Comparison of ENCODE assay signal across 26 cellular contexts in genomic region chr1:81635816-81636215, GRCh38.
"Had no signal": no experiment of that assay in that cellular context is flagged by ENCODE, and none has a peak within 500 bp of the region (broad histone marks: within the 10 kb centered on the region; RNA-seq: fewer than 3 reads in every experiment).

No MANE protein-coding gene starts in this region.

- H3K4me3 Mint-ChIP-seq: activated CD4-positive, alpha-beta memory T cell treated with anti-CD3 and anti-CD28 coated beads, Interleukin-2, amount 10 ng/mL, durations not matched to agents 7 days and 5 days; activated CD4-positive, alpha-beta T cell treated with anti-CD3 and anti-CD28 coated beads, Interleukin-2, amount 10 ng/mL, durations not matched to agents 24 days and 14 days; activated naive CD4-positive, alpha-beta T cell treated with anti-CD3 and anti-CD28 coated beads, Interleukin-2, amount 50 U/mL, for 24 hours; activated T-helper 1 cell treated with anti-CD3 and anti-CD28 coated beads, Interleukin-12 subunit alpha, Interleukin-12 subunit beta, Interleukin-2, Interleukin-4 antibody, amounts not matched to agents 30 ng/mL and 10 ng/mL and 1 ng/mL, durations not matched to agents 14 hours and 24 hours and 36 hours; central memory CD8-positive, alpha-beta T cell; endodermal cell; nephron progenitor cell; stimulated activated naive B cell treated with anti-CD40 and anti-IgM and Interleukin-4, amounts not matched to agents 10 μg/mL and 1 μg/mL and 100 μg/mL, for 72 hours; T-cell; T-helper 2 cell treated with Interferon-gamma antibody and Interleukin-4, amounts not matched to agents 5 μg/mL and 100 μg/mL, for 36 hours; type B pancreatic cell had no signal

- H3K9me3 Mint-ChIP-seq: activated CD4-positive, alpha-beta T cell treated with anti-CD3 and anti-CD28 coated beads, Interleukin-2, amount 10 ng/mL, durations not matched to agents 24 days and 14 days; activated T-helper 1 cell treated with anti-CD3 and anti-CD28 coated beads, Interleukin-12 subunit alpha, Interleukin-12 subunit beta, Interleukin-2, Interleukin-4 antibody, amounts not matched to agents 30 ng/mL and 10 ng/mL and 1 ng/mL, durations not matched to agents 14 hours and 24 hours and 36 hours; endodermal cell had no signal

- H3K4me1 Mint-ChIP-seq: activated CD4-positive, alpha-beta memory T cell treated with anti-CD3 and anti-CD28 coated beads, Interleukin-2, amount 10 ng/mL, durations not matched to agents 7 days and 5 days; activated CD4-positive, alpha-beta T cell treated with anti-CD3 and anti-CD28 coated beads, Interleukin-2, amount 10 ng/mL, durations not matched to agents 24 days and 14 days; activated naive CD4-positive, alpha-beta T cell treated with anti-CD3 and anti-CD28 coated beads, Interleukin-2, amount 50 U/mL, for 24 hours; central memory CD8-positive, alpha-beta T cell; endodermal cell; stimulated activated naive B cell treated with anti-CD40 and anti-IgM and Interleukin-4, amounts not matched to agents 10 μg/mL and 1 μg/mL and 100 μg/mL, for 72 hours had no signal

- H3K27ac ChIP-seq: coronary artery, esophagus squamous epithelium, right lobe of liver, testis, VCaP had no signal

- H3K36me3 Mint-ChIP-seq: activated naive CD4-positive, alpha-beta T cell treated with anti-CD3 and anti-CD28 coated beads, Interleukin-2, amount 50 U/mL, for 24 hours; stimulated activated naive B cell treated with anti-CD40 and anti-IgM and Interleukin-4, amounts not matched to agents 10 μg/mL and 1 μg/mL and 100 μg/mL, for 72 hours; T-cell; type B pancreatic cell had no signal

- H3K27me3 Mint-ChIP-seq: activated CD4-positive, alpha-beta memory T cell treated with anti-CD3 and anti-CD28 coated beads, Interleukin-2, amount 10 ng/mL, durations not matched to agents 7 days and 5 days; activated CD4-positive, alpha-beta T cell treated with anti-CD3 and anti-CD28 coated beads, Interleukin-2, amount 10 ng/mL, durations not matched to agents 24 days and 14 days; activated naive CD4-positive, alpha-beta T cell treated with anti-CD3 and anti-CD28 coated beads, Interleukin-2, amount 50 U/mL, for 24 hours; central memory CD8-positive, alpha-beta T cell; stimulated activated naive B cell treated with anti-CD40 and anti-IgM and Interleukin-4, amounts not matched to agents 10 μg/mL and 1 μg/mL and 100 μg/mL, for 72 hours; T-cell; type B pancreatic cell had no signal

- DNase-seq: activated CD4-positive, alpha-beta memory T cell treated with anti-CD3 and anti-CD28 coated beads, Interleukin-2, amount 10 ng/mL, durations not matched to agents 7 days and 5 days; activated CD4-positive, alpha-beta T cell treated with anti-CD3 and anti-CD28 coated beads, Interleukin-2, amount 10 ng/mL, durations not matched to agents 24 days and 14 days; activated gamma-delta T cell treated with Interleukin-2 at 50 U/mL for 16 hours; aorta; endodermal cell; esophagus squamous epithelium; foreskin fibroblast; hippocampal formation; mucosa of descending colon; nephron progenitor cell; occipital lobe; posterior cingulate gyrus; right lobe of liver; stimulated activated CD4-positive, alpha-beta T cell treated with anti-CD3 and anti-CD28 coated beads, Interleukin-2, amount 100 ng/mL, for 48 hours; stimulated activated CD8-positive, alpha-beta memory T cell treated with anti-CD3 and anti-CD28 coated beads, Interleukin-4, amount 100 ng/mL, for 48 hours; stimulated activated naive B cell treated with anti-CD40 and anti-IgM and Interleukin-4, amounts not matched to agents 10 μg/mL and 1 μg/mL and 100 μg/mL, for 72 hours; T-cell; testis had no signal

- H3K9me3 ChIP-seq: esophagus squamous epithelium, mucosa of descending colon, right lobe of liver, testis had no signal

- H3K4me3 ChIP-seq: coronary artery, esophagus squamous epithelium, mucosa of descending colon, right lobe of liver, testis had no signal

- H3K4me1 ChIP-seq: esophagus squamous epithelium, right lobe of liver, testis had no signal

- H3K27me3 ChIP-seq: esophagus squamous epithelium, right lobe of liver, testis had no signal

- H3K27ac Mint-ChIP-seq: activated CD4-positive, alpha-beta memory T cell treated with anti-CD3 and anti-CD28 coated beads, Interleukin-2, amount 10 ng/mL, durations not matched to agents 7 days and 5 days; activated CD4-positive, alpha-beta T cell treated with anti-CD3 and anti-CD28 coated beads, Interleukin-2, amount 10 ng/mL, durations not matched to agents 24 days and 14 days; activated naive CD4-positive, alpha-beta T cell treated with anti-CD3 and anti-CD28 coated beads, Interleukin-2, amount 50 U/mL, for 24 hours; activated T-helper 1 cell treated with anti-CD3 and anti-CD28 coated beads, Interleukin-12 subunit alpha, Interleukin-12 subunit beta, Interleukin-2, Interleukin-4 antibody, amounts not matched to agents 30 ng/mL and 10 ng/mL and 1 ng/mL, durations not matched to agents 14 hours and 24 hours and 36 hours; endodermal cell; nephron progenitor cell; stimulated activated naive B cell treated with anti-CD40 and anti-IgM and Interleukin-4, amounts not matched to agents 10 μg/mL and 1 μg/mL and 100 μg/mL, for 72 hours; T-cell; T-helper 2 cell treated with Interferon-gamma antibody and Interleukin-4, amounts not matched to agents 5 μg/mL and 100 μg/mL, for 36 hours; type B pancreatic cell had no signal

- ATAC-seq: activated CD4-positive, CD25-positive, alpha-beta regulatory T cell treated with anti-CD3 and anti-CD28 coated beads, Interleukin-2, amount 50 U/mL, for 24 hours; mucosa of descending colon; right lobe of liver; stimulated activated naive B cell treated with anti-CD40 and anti-IgM and Interleukin-4, amounts not matched to agents 10 μg/mL and 1 μg/mL and 100 μg/mL, for 72 hours; T-cell had no signal

- H3K36me3 ChIP-seq: esophagus squamous epithelium, right lobe of liver had no signal
